8 cellular contexts compared by ENCODE assay signal in the genomic region with DNA sequence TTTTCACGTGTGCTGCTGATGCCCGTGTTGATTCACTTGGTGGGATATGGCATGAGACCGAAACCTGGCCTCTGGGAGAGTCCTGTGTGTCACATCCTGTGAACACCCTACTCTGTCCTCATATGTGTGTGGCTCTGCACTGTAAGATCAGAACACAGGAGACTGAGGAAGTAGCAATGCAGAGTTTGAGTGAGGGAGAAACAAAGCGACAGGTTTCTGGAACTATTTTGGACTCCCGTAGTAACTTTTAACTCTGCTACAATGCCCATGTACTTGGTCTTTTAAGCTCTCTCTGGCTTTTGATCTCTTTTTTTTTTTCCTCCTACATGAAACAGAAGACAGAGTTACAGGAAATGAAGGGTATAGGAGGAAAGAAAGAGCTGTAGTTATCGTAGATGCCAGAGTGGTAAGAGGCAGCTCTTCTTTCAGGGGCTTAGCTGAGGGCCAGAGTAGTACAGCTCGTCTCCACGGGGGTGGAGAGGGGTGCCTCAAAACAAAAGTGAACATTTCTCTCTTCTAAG. TPM values are rescaled to one million over a fixed set of nuclear protein-coding genes. Genes with fewer than 3 reads are reported as not detected.
DNase-seq lines count a peak whose midpoint lies in the region; ATAC-seq and TF ChIP-seq lines count a peak whose summit lies in the region.

No MANE protein-coding gene starts in this region.

- no peak for TF ChIP-seq CTCF in GM12865 (IDR thresholded peaks at IDR 0.05; ENCODE audit: insufficient read depth, low read depth, low read length, missing control alignments)
- TF ChIP-seq CTCF in heart right ventricle (IDR thresholded peaks at IDR 0.05) = no peak

- H3K36me3 ChIP-seq in heart right ventricle = peaks cover 0 to 15% (median 0%) of the 10 kb centered on the region in 9 donors

- WGBS in heart right ventricle, 2 donors = 36 to 49% methylated on average over 8 of the region's 8 CpGs

- intact Hi-C loops in heart right ventricle (cut with DNase I) = no loop called here

- peak; percentile 87 for DNase-seq in GM12865 (ENCODE audit: low read depth)
- DNase-seq in HCEC 1CT = peak; percentile 55
- DNase-seq in OCI-M1 (lab: John Stamatoyannopoulos, UW) = peak; percentile 51
- DNase-seq in activated effector memory CD4-positive, alpha-beta T cell treated with Interleukin-2 at 50 U/mL for 16 hours = peak; percentile 21
- peak in 1 of 2 donors; percentile 17 for DNase-seq in heart right ventricle
- peak; percentile 82 for DNase-seq in stimulated activated CD4-positive, alpha-beta T cell treated with anti-CD3 and anti-CD28 coated beads, Interleukin-1b, Interleukin-23, amount 100 ng/mL, for 48 hours
- no peak for DNase-seq in NCI-H1092 treated with DMSO at 0.1 percent for 48 hours (lab: John Stamatoyannopoulos, UW)
- DNase-seq in NCI-H748 (lab: John Stamatoyannopoulos, UW; ENCODE audit: unreplicated experiment) = no peak

- H3K4me3 ChIP-seq in GM12865 (ENCODE audit: low read depth, low read length) (peak overlapping the region; percentile 13), heart right ventricle (peak overlapping the region in 2 of 10 donors; percentile 12 to 24)

- peaks cover 0 to 30% (median 21%) of the 10 kb centered on the region in 9 donors for H3K4me1 ChIP-seq in heart right ventricle

- no peaks in the 10 kb centered on the region for H3K27me3 ChIP-seq in heart right ventricle

- no peaks in the 10 kb centered on the region for H3K9me3 ChIP-seq in heart right ventricle

- ATAC-seq in heart right ventricle = peak in 7 of 8 donors; percentile 58 to 89 (median 78)

- peak overlapping the region in 7 of 10 donors; percentile 10 to 77 (median 60) for H3K27ac ChIP-seq in heart right ventricle

RNA-seq across cellular contexts. Expression of a gene that starts 26.6 kb away (rescaled TPM):
- total RNA-seq in heart right ventricle = 10 to 100 TPM; 29.1 to 47.3 (median 35.3) TPM
- 10 to 100 TPM; 10.7 to 13.3 TPM for polyA plus RNA-seq in heart right ventricle

Comparison
In these comparisons a context has a peak if more than half of its experiments do, and no peak if none do; other contexts are left out.
1. DNase-seq: peak in GM12865 (single experiment), HCEC 1CT (single experiment), OCI-M1 (single experiment), activated effector memory CD4-positive, alpha-beta T cell treated with Interleukin-2 at 50 U/mL for 16 hours (single experiment) and stimulated activated CD4-positive, alpha-beta T cell treated with anti-CD3 and anti-CD28 coated beads, Interleukin-1b, Interleukin-23, amount 100 ng/mL, for 48 hours (single experiment); none in NCI-H1092 treated with DMSO at 0.1 percent for 48 hours (single experiment) and NCI-H748 (single experiment).